ENCODE assay signal across 9 cellular contexts in the genomic region with DNA sequence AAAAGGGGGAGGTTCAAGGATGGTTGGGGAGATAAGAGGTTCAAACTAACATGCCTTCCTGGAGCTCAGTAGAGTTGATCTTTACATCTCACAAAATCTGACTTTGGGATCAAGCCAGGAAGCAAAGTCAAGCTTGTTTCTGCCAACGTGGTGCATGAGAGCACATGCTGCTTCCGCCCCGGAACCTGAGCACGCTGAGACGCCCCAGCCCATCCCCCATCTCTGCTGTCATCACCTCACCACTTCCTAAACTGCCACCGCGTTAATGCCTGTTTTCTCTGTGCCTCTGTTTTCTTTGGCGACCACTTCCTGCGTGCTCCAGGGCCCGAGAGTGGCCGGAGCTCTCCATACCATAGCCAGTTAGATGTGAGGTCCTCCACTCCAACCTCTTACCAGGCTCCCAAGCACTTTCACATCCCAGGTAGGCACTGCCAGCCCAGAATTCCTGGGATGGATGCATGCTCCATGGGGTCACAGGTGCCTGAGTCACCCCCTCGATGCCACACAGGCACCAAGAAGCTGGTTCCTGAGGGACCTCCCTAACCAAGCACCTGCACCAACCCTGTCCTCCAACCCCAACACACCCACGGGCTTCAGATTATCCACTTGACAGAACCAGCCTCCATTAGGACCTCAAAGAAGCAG. TPM values are rescaled to one million over a fixed set of nuclear protein-coding genes. Genes with fewer than 3 reads are reported as not detected.
DNase-seq lines count a peak whose midpoint lies in the region; ATAC-seq and TF ChIP-seq lines count a peak whose summit lies in the region.
"Had no signal": no experiment of that assay in that cellular context is flagged by ENCODE, and none has a peak within 500 bp of the region (broad histone marks: within the 10 kb centered on the region; RNA-seq: fewer than 3 reads in every experiment).

No MANE protein-coding gene starts in this region.

- H3K27ac Mint-ChIP-seq in activated T-cell treated with anti-CD3 and anti-CD28 coated beads, Interleukin-2, amount 50 U/mL, for 24 hours = peak overlapping the region; percentile 93
- peak overlapping the region; percentile 77 to 83 for H3K27ac Mint-ChIP-seq in natural killer cell

- H3K27ac ChIP-seq in right atrium auricular region = no peak overlapping the region
- H3K27ac ChIP-seq: A549 had no signal

- H3K36me3 Mint-ChIP-seq in activated T-cell treated with anti-CD3 and anti-CD28 coated beads, Interleukin-2, amount 50 U/mL, for 24 hours (ENCODE audit: low read depth) = peaks cover 4% of the 10 kb centered on the region
- no peaks in the 10 kb centered on the region for H3K36me3 Mint-ChIP-seq in natural killer cell

- ATAC-seq in left cardiac atrium (peak; percentile 16 to 45), natural killer cell (peak; percentile 93 to 98 (median 98))
- ATAC-seq: A549 had no signal

- H3K4me3 ChIP-seq in right atrium auricular region = no peak overlapping the region
- H3K4me3 ChIP-seq: A549 had no signal

- peaks cover 9% of the 10 kb centered on the region for H3K9me3 Mint-ChIP-seq in activated T-cell treated with anti-CD3 and anti-CD28 coated beads, Interleukin-2, amount 50 U/mL, for 24 hours
- H3K9me3 Mint-ChIP-seq in natural killer cell = peaks cover 0 to 4% of the 10 kb centered on the region in 2 donors

- TF ChIP-seq CTCF in right atrium auricular region (IDR thresholded peaks at IDR 0.05) (no peak), natural killer cell (IDR thresholded peaks at IDR 0.05) (no peak)

- peaks cover 0 to 7% of the 10 kb centered on the region in 2 donors for H3K4me1 ChIP-seq in right atrium auricular region
- H3K4me1 ChIP-seq: A549 had no signal

- no peaks in the 10 kb centered on the region for H3K27me3 ChIP-seq in right atrium auricular region

- no peak overlapping the region for H3K4me3 Mint-ChIP-seq in activated T-cell treated with anti-CD3 and anti-CD28 coated beads, Interleukin-2, amount 50 U/mL, for 24 hours
- peak overlapping the region; percentile 68 for H3K4me3 Mint-ChIP-seq in natural killer cell

- peaks cover 44% of the 10 kb centered on the region for H3K4me1 Mint-ChIP-seq in activated T-cell treated with anti-CD3 and anti-CD28 coated beads, Interleukin-2, amount 50 U/mL, for 24 hours (ENCODE audit: low read depth)
- peaks cover 18 to 19% of the 10 kb centered on the region in 2 donors for H3K4me1 Mint-ChIP-seq in natural killer cell

- H3K27me3 Mint-ChIP-seq in activated T-cell treated with anti-CD3 and anti-CD28 coated beads, Interleukin-2, amount 50 U/mL, for 24 hours = no peaks in the 10 kb centered on the region
- H3K27me3 Mint-ChIP-seq in natural killer cell (ENCODE audit: low read depth in 2 of 2) = peaks cover 0 to 3% of the 10 kb centered on the region in 2 donors

- H3K9me3 ChIP-seq in right atrium auricular region = no peaks in the 10 kb centered on the region
- H3K9me3 ChIP-seq: A549 had no signal

- DNase-seq in left cardiac atrium = no peak
- no peak for DNase-seq in right atrium auricular region (ENCODE audit: low spot score)
- DNase-seq in activated T-cell treated with anti-CD3 and anti-CD28 coated beads, Interleukin-2, amount 50 U/mL, for 24 hours = peak; percentile 81
- peak; percentile 51 for DNase-seq in natural killer cell
- DNase-seq in ureter (ENCODE audit: low spot score) = peak; percentile 85
- no peak for DNase-seq in DMS 273 treated with DMSO at 0.1 percent for 48 hours (lab: John Stamatoyannopoulos, UW)
- no peak for DNase-seq in AML-193 (lab: John Stamatoyannopoulos, UW)
- no peak for DNase-seq in amniotic stem cell (lab: John Stamatoyannopoulos, UW)

- H3K36me3 ChIP-seq in right atrium auricular region = peaks cover 83% of the 10 kb centered on the region

- intact Hi-C loops in left cardiac atrium (cut with DNase I) = no loop called here
- intact Hi-C loops in natural killer cell (cut with micrococcal nuclease) = no loop called here

RNA-seq across cellular contexts. Expression of gene AFAP1L1, which starts 31.2 kb away (rescaled TPM):
- 10 to 100 TPM; 32.8 to 38.6 TPM for total RNA-seq in left cardiac atrium
- 10 to 100 TPM; 45.6 to 48.9 TPM for total RNA-seq in right atrium auricular region
- 1 to 10 TPM in 1 of 3 donors, under 1 TPM in 1, not detected in 1; 0.23 to 1.5 TPM for total RNA-seq in natural killer cell
- 8.4 TPM for total RNA-seq in ureter

Comparison
In these comparisons a context has a peak if more than half of its experiments do, and no peak if none do; other contexts are left out.
1. DNase-seq: peak in activated T-cell treated with anti-CD3 and anti-CD28 coated beads, Interleukin-2, amount 50 U/mL, for 24 hours (single experiment), natural killer cell (single experiment) and ureter (single experiment); none in left cardiac atrium (single experiment), right atrium auricular region (single experiment), DMS 273 treated with DMSO at 0.1 percent for 48 hours (single experiment), AML-193 (0 of 2) and amniotic stem cell (single experiment).